In the genomic region with DNA sequence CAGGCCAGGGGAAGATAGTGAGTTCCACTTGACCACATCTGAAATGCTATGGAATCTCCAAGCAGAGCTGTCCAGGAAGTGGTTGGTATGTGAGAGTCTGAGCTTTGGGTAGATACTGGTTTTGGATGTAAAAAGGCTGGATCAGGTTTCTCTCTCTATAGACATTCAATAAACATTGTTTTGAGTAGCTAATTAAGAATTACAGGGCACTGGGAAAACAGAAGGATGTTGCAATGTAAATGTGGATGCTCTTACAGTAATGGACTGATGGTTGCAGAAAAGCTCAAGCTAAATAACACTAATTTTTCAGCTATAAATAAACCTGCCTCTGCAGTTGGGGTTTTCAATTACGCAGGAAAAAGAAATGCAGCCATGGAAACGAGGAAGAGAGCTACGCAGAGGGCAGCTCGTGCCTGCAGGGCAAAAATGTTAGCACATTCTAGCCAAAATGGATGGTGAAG, we compare ENCODE assay signal across 12 cellular contexts. TPM values are rescaled to one million over a fixed set of nuclear protein-coding genes. Genes with fewer than 3 reads are reported as not detected.
DNase-seq lines count a peak whose midpoint lies in the region; ATAC-seq, FAIRE-seq and TF ChIP-seq lines count a peak whose summit lies in the region.
"Had no signal": no experiment of that assay in that cellular context is flagged by ENCODE, and none has a peak within 500 bp of the region (broad histone marks: within the 10 kb centered on the region; RNA-seq: fewer than 3 reads in every experiment).

No MANE protein-coding gene starts in this region.

- ATAC-seq in K562 (no peak), HG03135 (IDR thresholded peaks at IDR 0.05; ENCODE audit: unreplicated experiment) (no peak)
- ATAC-seq: body of pancreas, PC-3 had no signal

- CTCF ChIA-PET in K562 (lab: Yijun Ruan, JAX; ENCODE audit: low intra/inter-chr PET ratio): no interaction called here

- TF ChIP-seq POLR2A in K562 (conservative IDR thresholded peaks at IDR 0.05): no peak

- no peak for FAIRE-seq in K562 (lab: Jason Lieb, UNC)

- H2AFZ ChIP-seq in K562 (ENCODE audit: low read depth, low read length): 0 out of 2 replicates have a peak overlapping the region, but pooled peaks have one; percentile 27

- H3K9me3 ChIP-seq in K562 (replicated peaks; ENCODE audit: control insufficient read depth, insufficient read depth, low read depth, low read length): no peaks in the 10 kb centered on the region
- H3K9me3 ChIP-seq: body of pancreas, prostate gland had no signal

- no peak for TF ChIP-seq EP300 in K562 (IDR thresholded peaks at IDR 0.05; ENCODE audit: low read length)

- TF ChIP-seq RAD21 in K562 (CRISPR knock-in tag; conservative IDR thresholded peaks at IDR 0.05 in 1 of 2, IDR thresholded peaks at IDR 0.05 in 1 of 2): no peak

- no peaks in the 10 kb centered on the region for H3K79me2 ChIP-seq in K562 (ENCODE audit: control insufficient read depth, insufficient read depth, low read length)

- no peaks in the 10 kb centered on the region for H4K20me1 ChIP-seq in K562 (replicated peaks; ENCODE audit: control insufficient read depth, insufficient read depth, low read length)

- intact Hi-C loops in K562 (cut with micrococcal nuclease): loop anchor here (10.0 kb wide), 2 partner anchors 393 to 523 kb away; no protein-coding TSS in a partner anchor

- no peak overlapping the region for H3K4me3 ChIP-seq in K562
- H3K4me3 ChIP-seq: body of pancreas, prostate gland had no signal

- no peak overlapping the region for H3K9ac ChIP-seq in K562 (ENCODE audit: insufficient read depth in 1 of 2, low read depth in 2 of 2, low read length in 2 of 2)

- BruUV-seq in K562 (replicated peaks; lab: Mats Ljungman, UMichigan): no TSS peak

- H3K36me3 ChIP-seq in K562 (ENCODE audit: control insufficient read depth, insufficient read depth, low read length): no peaks in the 10 kb centered on the region
- H3K36me3 ChIP-seq: prostate gland had no signal

- no peak overlapping the region for H3K27ac ChIP-seq in K562 (ENCODE audit: extremely low read depth, low read depth, low read length)
- H3K27ac ChIP-seq: HL-60, prostate gland had no signal

- TF ChIP-seq CTCF in K562 (IDR thresholded peaks at IDR 0.05 in 2 of 3, conservative IDR thresholded peaks at IDR 0.05 in 1 of 3; ENCODE audit: insufficient read depth in 2 of 3, low read depth in 1 of 3, low read length in 3 of 3): no peak

- POLR2A ChIA-PET in K562 (lab: Yijun Ruan, JAX): interaction anchor here (1.1 kb wide), 1 partner anchor 83 kb away, joined by 4 read pairs; no protein-coding TSS in a partner anchor

- DNase-seq in COLO829 (ENCODE audit: low spot score) (peak; percentile 13), NCI-H146 (lab: John Stamatoyannopoulos, UW) (peak; percentile 65), K562 (ENCODE audit: extremely low read depth in 1 of 4, low spot score in 3 of 4) (no peak), myocyte (ENCODE audit: low read depth) (peak; percentile 51), C1 segment of cervical spinal cord (lab: John Stamatoyannopoulos, UW) (no peak), OCI-M2 (lab: John Stamatoyannopoulos, UW; ENCODE audit: unreplicated experiment) (no peak), NCI-H187 (lab: John Stamatoyannopoulos, UW) (no peak)
- DNase-seq: body of pancreas, PC-3 had no signal

- peaks cover 0 to 6% of the 10 kb centered on the region in 2 experiments; a peak in 3 of 5 replicates for H3K4me1 ChIP-seq in K562 (replicated peaks in 1 of 2; ENCODE audit: control insufficient read depth in 2 of 2, insufficient read depth in 2 of 2, low read length in 2 of 2)
- H3K4me1 ChIP-seq: prostate gland had no signal

- in situ Hi-C loops in K562 (cut with MboI): no loop called here

- 18% methylated on average over 4 of the region's 4 CpGs for WGBS in K562 (ENCODE audit: insufficient coverage, low coverage, missing lambda C conversion rate)

- no peaks in the 10 kb centered on the region for H3K9me1 ChIP-seq in K562 (ENCODE audit: control insufficient read depth, insufficient read depth, low read length)

- H3K27me3 ChIP-seq in K562 (ENCODE audit: control insufficient read depth in 2 of 2, insufficient read depth in 2 of 2, low read length in 2 of 2): no peaks in the 10 kb centered on the region
- H3K27me3 ChIP-seq: body of pancreas had no signal

- no peak overlapping the region for H3K4me2 ChIP-seq in K562 (ENCODE audit: insufficient read depth, low read length)

TF ChIP-seq in K562, 482 proteins besides CTCF, POLR2A, EP300 and RAD21:
- TF ChIP-seq PHF21A (IDR thresholded peaks at IDR 0.05; ENCODE audit: borderline replicate concordance, low read depth): no peak

RNA-seq across cellular contexts. Expression of gene CHRNA9, which starts 13.4 kb away (rescaled TPM):
- not detected in 2 replicates for total RNA-seq in K562 (2011; cell fraction: chromatin; rRNA removed; ENCODE audit: low replicate concordance)
- not detected in 2 replicates for total RNA-seq in K562 (2011; cell fraction: nucleolus; rRNA removed)
- not detected in 2 replicates for total RNA-seq in K562 (2011; cell fraction: nucleoplasm; rRNA removed)
- total RNA-seq in K562 (2014; rRNA removed) (not detected in 2 replicates), K562 (2014; rRNA removed; fragmentation: Illumina TruSeq; extraction: Trizol) (not detected in 2 replicates), K562 (2015; rRNA removed; fragmentation: Illumina TruSeq; extraction: Trizol) (not detected in 2 replicates), K562 (2021) (not detected in 2 replicates), myocyte (0.62 TPM in 1 of 2 replicates, not detected in the other)
- polyA plus RNA-seq in K562 (2011; rRNA removed) (not detected in 2 replicates), K562 (2014; fragmentation: Illumina TruSeq; extraction: Trizol) (not detected in 2 replicates), K562 (2014; fragmentation: Nextera tagmentation; extraction: Ambion mirVana) (not detected), K562 (2014; rRNA removed) (not detected in 2 replicates)
- not detected in 2 replicates for polyA plus RNA-seq in K562 (2011; cell fraction: cytosol; rRNA removed)
- not detected in 2 replicates for polyA plus RNA-seq in K562 (2011; cell fraction: nucleus; rRNA removed)
- polyA plus RNA-seq in K562 (2012): not detected in 2 replicates
- polyA minus RNA-seq in K562 (2011; rRNA and poly(A)+ RNA removed): not detected in 2 replicates
- polyA minus RNA-seq in K562 (2011; cell fraction: cytosol; rRNA and poly(A)+ RNA removed): 0.55 and 0.76 TPM in 2 replicates
- polyA minus RNA-seq in K562 (2011; cell fraction: nucleus; rRNA and poly(A)+ RNA removed): not detected in 2 replicates
- 0.91 TPM for polyA plus RNA-seq in myocyte (2012)
- total RNA-seq: body of pancreas, PC-3, prostate gland had no signal

Comparison
In these comparisons a context has a peak if more than half of its experiments do, and no peak if none do; other contexts are left out.
1. DNase-seq: peak in COLO829 (single experiment), NCI-H146 (single experiment) and myocyte (single experiment); none in K562 (0 of 4), C1 segment of cervical spinal cord (0 of 14), OCI-M2 (single experiment) and NCI-H187 (0 of 2).